In genomic region chr10:121740069-121740468, GRCh38 we compare ENCODE assay signal across 10 cellular contexts.
"Had no signal": no experiment of that assay in that cellular context is flagged by ENCODE, and none has a peak within 500 bp of the region (broad histone marks: within the 10 kb centered on the region; RNA-seq: fewer than 3 reads in every experiment).

No MANE protein-coding gene starts in this region.

- DNase-seq: H9, HCEC 1CT, HFFc6, KBM-7 had no signal

- FAIRE-seq: H1, H54, HepG2 had no signal

- H3K27ac ChIP-seq: HL-60 had no signal

- H3K4me3 ChIP-seq: GM23338 had no signal

- H3K4me3 Mint-ChIP-seq: GM23338, H9, HFFc6, IgD-negative memory B cell had no signal

- H3K27ac Mint-ChIP-seq: GM23338, H9, HFFc6, IgD-negative memory B cell had no signal

- H3K4me1 Mint-ChIP-seq: IgD-negative memory B cell had no signal

- H3K4me2 ChIP-seq: GM23338 had no signal

- H2AFZ ChIP-seq: GM23338 had no signal

- H3K9me3 Mint-ChIP-seq: GM23338, H9, HFFc6, IgD-negative memory B cell had no signal
